Comparison of ENCODE assay signal across 35 cellular contexts in genomic region chr15:69172854-69173253, GRCh38. TPM values are rescaled to one million over a fixed set of nuclear protein-coding genes. Genes with fewer than 3 reads are reported as not detected.
DNase-seq lines count a peak whose midpoint lies in the region; ATAC-seq, FAIRE-seq and TF ChIP-seq lines count a peak whose summit lies in the region.
"Had no signal": no experiment of that assay in that cellular context is flagged by ENCODE, and none has a peak within 500 bp of the region (broad histone marks: within the 10 kb centered on the region; RNA-seq: fewer than 3 reads in every experiment).

No MANE protein-coding gene starts in this region.

- no peak overlapping the region for H3K27ac ChIP-seq in breast epithelium
- H3K27ac ChIP-seq in PC-9 = no peak overlapping the region
- no peak overlapping the region for H3K27ac ChIP-seq in keratinocyte (ENCODE audit: control insufficient read depth, insufficient read depth, low read length)
- H3K27ac ChIP-seq: left ventricle myocardium inferior, testis, uterus had no signal

- peaks cover 0 to 4% of the 10 kb centered on the region in 2 donors for H3K4me1 ChIP-seq in breast epithelium
- peaks cover 19% of the 10 kb centered on the region for H3K4me1 ChIP-seq in PC-9 (replicated peaks; ENCODE audit: insufficient read depth)
- peaks cover 5% of the 10 kb centered on the region for H3K4me1 ChIP-seq in keratinocyte (ENCODE audit: control insufficient read depth, extremely low read depth, insufficient read depth, low read length)
- H3K4me1 ChIP-seq: left ventricle myocardium inferior, testis, uterus had no signal

- H3K4me1 Mint-ChIP-seq in MCF 10A (ENCODE audit: insufficient read depth, unreplicated experiment) = peaks cover 9% of the 10 kb centered on the region
- H3K4me1 Mint-ChIP-seq: activated naive CD8-positive, alpha-beta T cell treated with anti-CD3 and anti-CD28 coated beads, Interleukin-2, amount 10 ng/mL, durations not matched to agents 7 days and 5 days; B cell had no signal

- H3K4me3 ChIP-seq in breast epithelium = no peak overlapping the region
- H3K4me3 ChIP-seq in PC-9 = no peak overlapping the region
- no peak overlapping the region for H3K4me3 ChIP-seq in keratinocyte (ENCODE audit: control insufficient read depth in 2 of 3, extremely low read depth in 1 of 3, insufficient read depth in 2 of 3, low read depth in 1 of 3, low read length in 3 of 3)
- H3K4me3 ChIP-seq: GM12878, left ventricle myocardium inferior, testis, uterus had no signal

- FAIRE-seq in keratinocyte (lab: Jason Lieb, UNC) (peak; percentile 26), GM12892 (lab: Jason Lieb, UNC) (no peak)
- FAIRE-seq: GM12878, TTC549 had no signal

- no peak for ATAC-seq in HG03520 (IDR thresholded peaks at IDR 0.05; ENCODE audit: unreplicated experiment)
- ATAC-seq in activated CD4-positive, CD25-positive, alpha-beta regulatory T cell treated with anti-CD3 and anti-CD28 coated beads, Interleukin-2, amount 50 U/mL, for 24 hours = no peak
- ATAC-seq: CD8-positive, alpha-beta T cell; effector memory CD8-positive, alpha-beta T cell; GM12878; right cardiac atrium; SK-N-SH treated with all-trans-retinoic acid at 6 μM for 48 hours; stimulated activated naive CD8-positive, alpha-beta T cell treated with anti-CD3 and anti-CD28 coated beads, Interleukin-15, Interleukin-2, amounts not matched to agents 100 U/mL and 50 U/mL, for 24 hours; T-helper 17 cell had no signal

- H3K27ac Mint-ChIP-seq in MCF 10A (ENCODE audit: low read depth, unreplicated experiment) = no peak overlapping the region
- H3K27ac Mint-ChIP-seq: activated naive CD8-positive, alpha-beta T cell treated with anti-CD3 and anti-CD28 coated beads, Interleukin-2, amount 10 ng/mL, durations not matched to agents 7 days and 5 days; B cell; CD8-positive, alpha-beta T cell; T-helper 17 cell had no signal

- H3K9me3 ChIP-seq in breast epithelium = no peaks in the 10 kb centered on the region
- no peaks in the 10 kb centered on the region for H3K9me3 ChIP-seq in PC-9 (ENCODE audit: insufficient read depth, low read depth)
- no peaks in the 10 kb centered on the region for H3K9me3 ChIP-seq in keratinocyte (ENCODE audit: control insufficient read depth, low read depth, low read length)
- H3K9me3 ChIP-seq: left ventricle myocardium inferior, testis, uterus had no signal

- H3K36me3 ChIP-seq in breast epithelium (no peaks in the 10 kb centered on the region), PC-9 (ENCODE audit: low read depth) (no peaks in the 10 kb centered on the region), keratinocyte (ENCODE audit: control insufficient read depth in 2 of 2, extremely low read depth in 1 of 2, insufficient read depth in 2 of 2, low read length in 2 of 2) (no peaks in the 10 kb centered on the region)
- H3K36me3 ChIP-seq: left ventricle myocardium inferior, uterus had no signal

- H3K9me1 ChIP-seq in keratinocyte (ENCODE audit: control insufficient read depth, extremely low read depth, insufficient read depth, low read length) = no peaks in the 10 kb centered on the region

- 0 out of 2 replicates have a peak, but pooled peaks cover 13% of the 10 kb centered on the region for H3F3A ChIP-seq in PC-9 (ENCODE audit: insufficient read depth, low read depth)

- H3K27me3 ChIP-seq in breast epithelium (no peaks in the 10 kb centered on the region), PC-9 (ENCODE audit: insufficient read depth, low read depth) (no peaks in the 10 kb centered on the region), keratinocyte (ENCODE audit: control insufficient read depth, extremely low read depth, insufficient read depth, low read length) (no peaks in the 10 kb centered on the region)
- H3K27me3 ChIP-seq: testis, uterus had no signal

- no TSS peak for BruUV-seq in MCF 10A (replicated peaks; lab: Mats Ljungman, UMichigan)
- BruUV-seq in PC-9 (replicated peaks; lab: Mats Ljungman, UMichigan) = no TSS peak

- TF ChIP-seq CTCF in MCF 10A (IDR thresholded peaks at IDR 0.05; ENCODE audit: unreplicated experiment) (no peak), breast epithelium (IDR thresholded peaks at IDR 0.05) (no peak), PC-9 (conservative IDR thresholded peaks at IDR 0.05) (no peak), keratinocyte (optimal IDR thresholded peaks at IDR 0.05 in 1 of 3, IDR thresholded peaks at IDR 0.05 in 1 of 3, conservative IDR thresholded peaks at IDR 0.05 in 1 of 3; ENCODE audit: extremely low read depth in 1 of 3, insufficient read depth in 2 of 3, low read length in 3 of 3) (no peak)

- dilution Hi-C loops in keratinocyte (cut with MboI; ENCODE audit: extremely low pct_ligation_motif_present, low sequenced_read_pairs) = no loop called here

- POLR2A ChIA-PET in MCF 10A (lab: Yijun Ruan, JAX) (interaction anchor here (0.9 to 4.0 kb wide), 3 partner anchors 11 to 55 kb away, joined by 3 to 26 read pairs (median 5); partner anchors contain the start of gene GLCE), PC-9 (lab: Charles Lee; ENCODE audit: unreplicated experiment) (interaction anchor here (0.6 kb wide), 2 partner anchors 14 to 1652 kb away, joined by 4 to 7 read pairs; partner anchors contain the start of gene C15orf61)

- DNase-seq in MCF 10A (ENCODE audit: unreplicated experiment) (peak; percentile 21), breast epithelium (ENCODE audit: low spot score in 2 of 2) (no peak), PC-9 (peak; percentile 11 to 69), keratinocyte (ENCODE audit: low read depth, low spot score) (no peak), OCI-M2 (lab: John Stamatoyannopoulos, UW; ENCODE audit: unreplicated experiment) (no peak), GM12892 (ENCODE audit: insufficient read length) (no peak)
- DNase-seq: activated CD4-positive, alpha-beta T cell treated with anti-CD3 and anti-CD28 coated beads, Interleukin-2, amount 50 U/mL, for 48 hours; activated CD4-positive, CD25-positive, alpha-beta regulatory T cell treated with anti-CD3 and anti-CD28 coated beads, Interleukin-2, amount 50 U/mL, for 72 hours; activated gamma-delta T cell treated with Interleukin-2 at 50 U/mL for 16 hours; activated naive CD8-positive, alpha-beta T cell treated with anti-CD3 and anti-CD28 coated beads, Interleukin-2, amount 10 ng/mL, durations not matched to agents 7 days and 5 days; activated T-cell treated with anti-CD3 and anti-CD28 coated beads, Interleukin-2, amount 50 U/mL, for 48 hours; aorta; CD8-positive, alpha-beta T cell; cortex of kidney; effector memory CD8-positive, alpha-beta T cell; erythroblast; glutamatergic neuron; HCEC 1CT; left ventricle myocardium inferior; mesendoderm; NCI-H1092 treated with DMSO at 0.1 percent for 48 hours; NCI-H187 treated with DMSO at 0.1 percent for 48 hours; posterior cingulate gyrus; right cardiac atrium; stimulated activated CD4-positive, alpha-beta T cell treated with anti-CD3 and anti-CD28 coated beads, Interleukin-2, amount 100 ng/mL, for 24 hours; stimulated activated naive CD8-positive, alpha-beta T cell treated with anti-CD3 and anti-CD28 coated beads, Interleukin-15, Interleukin-2, amounts not matched to agents 100 U/mL and 50 U/mL, for 24 hours; T-helper 17 cell; testis; uterus had no signal

- no peaks in the 10 kb centered on the region for H3K27me3 Mint-ChIP-seq in MCF 10A (ENCODE audit: insufficient read depth, unreplicated experiment)
- H3K27me3 Mint-ChIP-seq: activated naive CD8-positive, alpha-beta T cell treated with anti-CD3 and anti-CD28 coated beads, Interleukin-2, amount 10 ng/mL, durations not matched to agents 7 days and 5 days; B cell; effector memory CD8-positive, alpha-beta T cell; T-helper 17 cell had no signal

- CTCF ChIA-PET in MCF 10A (lab: Yijun Ruan, JAX) = interaction anchor here (0.6 to 2.7 kb wide), 6 partner anchors 11 to 222 kb away, joined by 3 to 8 read pairs (median 3); no protein-coding TSS in a partner anchor
- CTCF ChIA-PET in PC-9 (lab: Charles Lee) = interaction anchor here (0.6 kb wide), 1 partner anchor 1336 kb away, joined by 3 read pairs; no protein-coding TSS in a partner anchor

- H3K9me2 ChIP-seq in PC-9 (ENCODE audit: insufficient read depth) = no peaks in the 10 kb centered on the region

- H3K9me3 Mint-ChIP-seq in MCF 10A (ENCODE audit: unreplicated experiment) = no peaks in the 10 kb centered on the region
- H3K9me3 Mint-ChIP-seq: activated naive CD8-positive, alpha-beta T cell treated with anti-CD3 and anti-CD28 coated beads, Interleukin-2, amount 10 ng/mL, durations not matched to agents 7 days and 5 days; CD8-positive, alpha-beta T cell; effector memory CD8-positive, alpha-beta T cell had no signal

- intact Hi-C loops in MCF 10A (cut with micrococcal nuclease) = no loop called here
- intact Hi-C loops in breast epithelium (cut with DNase I; ENCODE audit: low total_unique reads) = no loop called here
- intact Hi-C loops in PC-9 (cut with micrococcal nuclease; ENCODE audit: unreplicated experiment) = no loop called here

- peak overlapping the region; percentile 37 for H3K4me2 ChIP-seq in PC-9
- no peak overlapping the region for H3K4me2 ChIP-seq in keratinocyte (ENCODE audit: control insufficient read depth, extremely low read depth, insufficient read depth, low read depth, low read length)

- H3K4me3 Mint-ChIP-seq in MCF 10A (ENCODE audit: unreplicated experiment) = no peak overlapping the region
- H3K4me3 Mint-ChIP-seq: activated naive CD8-positive, alpha-beta T cell treated with anti-CD3 and anti-CD28 coated beads, Interleukin-2, amount 10 ng/mL, durations not matched to agents 7 days and 5 days; B cell; CD8-positive, alpha-beta T cell; effector memory CD8-positive, alpha-beta T cell; T-helper 17 cell had no signal

- peaks cover 39% of the 10 kb centered on the region for H3K79me2 ChIP-seq in PC-9 (ENCODE audit: low read depth)
- H3K79me2 ChIP-seq in keratinocyte (ENCODE audit: control insufficient read depth, insufficient read depth, low read length) = no peaks in the 10 kb centered on the region

- TF ChIP-seq POLR2A in breast epithelium (IDR thresholded peaks at IDR 0.05) = no peak
- TF ChIP-seq POLR2A in GM12892 (IDR thresholded peaks at IDR 0.05; ENCODE audit: low read depth, low read length) = no peak

- no peaks in the 10 kb centered on the region for H3K36me3 Mint-ChIP-seq in MCF 10A (ENCODE audit: insufficient read depth, unreplicated experiment)
- H3K36me3 Mint-ChIP-seq: activated naive CD8-positive, alpha-beta T cell treated with anti-CD3 and anti-CD28 coated beads, Interleukin-2, amount 10 ng/mL, durations not matched to agents 7 days and 5 days; CD8-positive, alpha-beta T cell had no signal

- no peak overlapping the region for H2AFZ ChIP-seq in PC-9
- H2AFZ ChIP-seq in keratinocyte (ENCODE audit: control insufficient read depth, low read length) = no peak overlapping the region

- H3K9ac ChIP-seq in keratinocyte (ENCODE audit: control insufficient read depth, extremely low read depth, insufficient read depth, low read length) = no peak overlapping the region

- H4K20me1 ChIP-seq in PC-9 (ENCODE audit: insufficient read depth) = peaks cover 4% of the 10 kb centered on the region; the same call in 1 of the 2 replicates
- no peaks in the 10 kb centered on the region for H4K20me1 ChIP-seq in keratinocyte (ENCODE audit: control insufficient read depth, extremely low read depth, insufficient read depth, low read length)

RNA-seq across cellular contexts. Expression of gene GLCE, which starts 12.4 kb away (rescaled TPM):
- total RNA-seq in MCF 10A (2022) (7.5 and 8.3 TPM in 2 replicates), breast epithelium (10 to 100 TPM; 15.0 to 52.2 (median 28.8) TPM), PC-9 (2021) (24.7 and 31.3 TPM in 2 replicates)
- 11.7 to 16.3 TPM (median 13.0 TPM) in 3 replicates for polyA plus RNA-seq in keratinocyte
- polyA plus RNA-seq in keratinocyte (2011; ENCODE audit: low read depth) = 2.4 TPM
- polyA plus RNA-seq in keratinocyte (2011; cell fraction: cytosol; rRNA removed) = 5.1 and 8.5 TPM in 2 replicates
- polyA plus RNA-seq in keratinocyte (2011; cell fraction: nucleus; rRNA removed) = 16.5 and 19.6 TPM in 2 replicates
- 5.1 and 10.8 TPM in 2 replicates for polyA plus RNA-seq in keratinocyte (2012; ENCODE audit: low replicate concordance)
- 4.2 to 15.5 TPM (median 13.3 TPM) in 3 replicates for polyA minus RNA-seq in keratinocyte
- 10.7 TPM for polyA minus RNA-seq in keratinocyte (2011; cell fraction: cytosol; rRNA and poly(A)+ RNA removed)
- 15.3 and 25.8 TPM in 2 replicates for polyA minus RNA-seq in keratinocyte (2011; cell fraction: nucleus; rRNA and poly(A)+ RNA removed)
- polyA plus RNA-seq in GM12892 (2012; ENCODE audit: missing spikeins) = 1.4 TPM

Comparison
In these comparisons a context has a peak if more than half of its experiments do, and no peak if none do; other contexts are left out.
1. DNase-seq: peak in MCF 10A (single experiment) and PC-9 (2 of 2); none in breast epithelium (0 of 2), keratinocyte (single experiment), OCI-M2 (single experiment) and GM12892 (single experiment).